In the genomic region with DNA sequence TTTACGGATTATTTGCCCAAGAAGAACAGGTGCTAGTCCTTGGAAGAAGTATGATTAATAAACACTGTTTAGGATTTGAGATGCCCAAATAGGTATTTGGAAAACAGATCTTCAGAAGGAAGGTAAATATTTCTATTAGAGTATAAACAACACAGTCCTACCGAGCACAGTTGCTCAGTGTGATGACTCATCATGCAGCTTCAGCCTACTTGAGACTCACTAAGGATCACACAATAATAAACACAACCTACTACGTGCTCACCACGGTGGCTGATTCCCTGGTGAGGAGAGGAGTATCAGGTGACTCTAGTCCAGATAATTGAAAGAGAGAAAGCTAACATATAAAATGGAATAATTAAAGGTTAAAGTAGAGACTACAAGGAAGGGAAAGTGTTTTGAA, we compare ENCODE assay signal across 18 cellular contexts.
DNase-seq lines count a peak whose midpoint lies in the region; ATAC-seq and TF ChIP-seq lines count a peak whose summit lies in the region.
"Had no signal": no experiment of that assay in that cellular context is flagged by ENCODE, and none has a peak within 500 bp of the region (broad histone marks: within the 10 kb centered on the region; RNA-seq: fewer than 3 reads in every experiment).

No MANE protein-coding gene starts in this region.

- 4% methylated on average over 3 of the region's 4 CpGs for WGBS in mesenchymal stem cell

- no peak overlapping the region for H2AFZ ChIP-seq in mesenchymal stem cell (ENCODE audit: low read depth, low read length)

- no peak overlapping the region for H3K14ac ChIP-seq in mesenchymal stem cell (ENCODE audit: low read length in 2 of 2)

- H2BK15ac ChIP-seq in mesenchymal stem cell (ENCODE audit: low read depth, poor library complexity, severe bottlenecking): no peak overlapping the region

- H3K9ac ChIP-seq in mesenchymal stem cell (ENCODE audit: low read length): no peak overlapping the region

- no peak overlapping the region for H3K27ac ChIP-seq in AG04450 (ENCODE audit: low read depth, low read length)
- H3K27ac ChIP-seq in mesenchymal stem cell (ENCODE audit: low read length, poor library complexity, severe bottlenecking): no peak overlapping the region
- no peak overlapping the region for H3K27ac ChIP-seq in lower lobe of right lung
- H3K27ac ChIP-seq: SJCRH30, spleen had no signal

- no peak overlapping the region for H3K4me3 Mint-ChIP-seq in brain
- H3K4me3 Mint-ChIP-seq: activated CD4-positive, alpha-beta memory T cell treated with anti-CD3 and anti-CD28 coated beads, Interleukin-2, amount 10 ng/mL, durations not matched to agents 7 days and 5 days; B cell; stimulated activated naive CD8-positive, alpha-beta T cell treated with anti-CD3 and anti-CD28 coated beads, Interleukin-15, amount 100 ng/mL, for 72 hours had no signal

- H2BK12ac ChIP-seq in mesenchymal stem cell (ENCODE audit: low read length in 2 of 2): no peak overlapping the region

- H3K4me1 Mint-ChIP-seq in brain: peaks cover 91% of the 10 kb centered on the region
- H3K4me1 Mint-ChIP-seq: activated CD4-positive, alpha-beta memory T cell treated with anti-CD3 and anti-CD28 coated beads, Interleukin-2, amount 10 ng/mL, durations not matched to agents 7 days and 5 days; B cell; stimulated activated naive CD8-positive, alpha-beta T cell treated with anti-CD3 and anti-CD28 coated beads, Interleukin-15, amount 100 ng/mL, for 72 hours had no signal

- no peak overlapping the region for H4K8ac ChIP-seq in mesenchymal stem cell (ENCODE audit: low read length)

- no peak overlapping the region for H3K23ac ChIP-seq in mesenchymal stem cell (ENCODE audit: low read length in 2 of 2)

- peaks cover 4% of the 10 kb centered on the region for H3K79me1 ChIP-seq in mesenchymal stem cell (replicated peaks; ENCODE audit: low read length, poor library complexity, severe bottlenecking)

- H3K36me3 ChIP-seq in mesenchymal stem cell (ENCODE audit: control insufficient read depth in 1 of 2, insufficient read depth in 2 of 2, low read depth in 1 of 2, low read length in 2 of 2) (peaks cover 0 to 14% of the 10 kb centered on the region in 2 experiments), lower lobe of right lung (no peaks in the 10 kb centered on the region)
- H3K36me3 ChIP-seq: SJCRH30, spleen had no signal

- H3K4me3 ChIP-seq in AG04450 (ENCODE audit: low read depth, low read length): no peak overlapping the region
- no peak overlapping the region for H3K4me3 ChIP-seq in mesenchymal stem cell (ENCODE audit: insufficient read depth in 1 of 2, low read depth in 1 of 2, low read length in 2 of 2)
- no peak overlapping the region for H3K4me3 ChIP-seq in lower lobe of right lung
- H3K4me3 ChIP-seq: SJCRH30, spleen had no signal

- intact Hi-C loops in lower lobe of right lung (cut with DNase I): no loop called here

- POLR2A ChIA-PET in AG04450 (lab: Yijun Ruan, JAX): no interaction called here

- peaks cover 27% of the 10 kb centered on the region for H3K36me3 Mint-ChIP-seq in brain

- H3K9me3 Mint-ChIP-seq in brain: peaks cover 0 to 4% (median 0%) of the 10 kb centered on the region in 5 experiments
- H3K9me3 Mint-ChIP-seq: activated CD4-positive, alpha-beta memory T cell treated with anti-CD3 and anti-CD28 coated beads, Interleukin-2, amount 10 ng/mL, durations not matched to agents 7 days and 5 days; stimulated activated naive CD8-positive, alpha-beta T cell treated with anti-CD3 and anti-CD28 coated beads, Interleukin-15, amount 100 ng/mL, for 72 hours had no signal

- no peak overlapping the region for H2AK5ac ChIP-seq in mesenchymal stem cell (ENCODE audit: low read length, severe bottlenecking)

- no peak overlapping the region for H3K4ac ChIP-seq in mesenchymal stem cell (ENCODE audit: low read depth in 1 of 2, low read length in 2 of 2)

- TF ChIP-seq CTCF in AG04450 (IDR thresholded peaks at IDR 0.05; ENCODE audit: low read depth, low read length) (no peak), brain (conservative IDR thresholded peaks at IDR 0.05) (no peak), lower lobe of right lung (IDR thresholded peaks at IDR 0.05) (no peak)

- peak overlapping the region in 3 of 5 experiments; percentile 74 to 86 (median 84) for H3K27ac Mint-ChIP-seq in brain
- H3K27ac Mint-ChIP-seq: activated CD4-positive, alpha-beta memory T cell treated with anti-CD3 and anti-CD28 coated beads, Interleukin-2, amount 10 ng/mL, durations not matched to agents 7 days and 5 days; B cell; stimulated activated naive CD8-positive, alpha-beta T cell treated with anti-CD3 and anti-CD28 coated beads, Interleukin-15, amount 100 ng/mL, for 72 hours had no signal

- H2BK5ac ChIP-seq in mesenchymal stem cell (ENCODE audit: low read depth, low read length, poor library complexity, severe bottlenecking): no peak overlapping the region

- peaks cover 1% of the 10 kb centered on the region for H3K4me1 ChIP-seq in mesenchymal stem cell (ENCODE audit: control insufficient read depth, insufficient read depth, low read depth, low read length)
- H3K4me1 ChIP-seq in lower lobe of right lung: peaks cover 13% of the 10 kb centered on the region
- H3K4me1 ChIP-seq: spleen had no signal

- no peaks in the 10 kb centered on the region for H3K27me3 Mint-ChIP-seq in brain
- H3K27me3 Mint-ChIP-seq: activated CD4-positive, alpha-beta memory T cell treated with anti-CD3 and anti-CD28 coated beads, Interleukin-2, amount 10 ng/mL, durations not matched to agents 7 days and 5 days; stimulated activated naive CD8-positive, alpha-beta T cell treated with anti-CD3 and anti-CD28 coated beads, Interleukin-15, amount 100 ng/mL, for 72 hours had no signal

- H3K27me3 ChIP-seq in AG04450 (ENCODE audit: control insufficient read depth, insufficient read depth, low read length) (no peaks in the 10 kb centered on the region), mesenchymal stem cell (ENCODE audit: control insufficient read depth in 1 of 2, insufficient read depth in 1 of 2, low read length in 2 of 2) (no peaks in the 10 kb centered on the region), lower lobe of right lung (ENCODE audit: low read depth) (no peaks in the 10 kb centered on the region)
- H3K27me3 ChIP-seq: SJCRH30, spleen had no signal

- H3K9me3 ChIP-seq in AG04450 (ENCODE audit: control insufficient read depth, insufficient read depth, low read length) (no peaks in the 10 kb centered on the region; the same call in 1 of the 2 replicates), mesenchymal stem cell (ENCODE audit: control insufficient read depth, low read length) (peaks cover 5% of the 10 kb centered on the region), lower lobe of right lung (no peaks in the 10 kb centered on the region)
- H3K9me3 ChIP-seq: SJCRH30, spleen had no signal

- H3K18ac ChIP-seq in mesenchymal stem cell (ENCODE audit: low read depth in 1 of 2, low read length in 2 of 2): no peak overlapping the region

- H2BK120ac ChIP-seq in mesenchymal stem cell (ENCODE audit: low read depth, low read length): no peak overlapping the region

- no peak overlapping the region for H3K4me2 ChIP-seq in mesenchymal stem cell (ENCODE audit: low read length, poor library complexity, severe bottlenecking)

- no peak overlapping the region for H4K91ac ChIP-seq in mesenchymal stem cell (ENCODE audit: low read length)

- DNase-seq in AG04450 (ENCODE audit: low read depth, low spot score): peak; percentile 49
- DNase-seq in GM03348 (ENCODE audit: low spot score): peak; percentile 19
- DNase-seq in mesenchymal stem cell: peak; percentile 84
- DNase-seq in lower lobe of right lung: no peak
- DNase-seq in activated naive CD4-positive, alpha-beta T cell (lab: John Stamatoyannopoulos, UW): no peak
- DNase-seq: activated CD4-positive, alpha-beta memory T cell treated with anti-CD3 and anti-CD28 coated beads, Interleukin-2, amount 10 ng/mL, durations not matched to agents 7 days and 5 days; amygdala; DMS79 treated with DMSO at 0.1 percent for 48 hours; midbrain; MM.1S; NCI-H2081; spleen; stimulated activated naive CD8-positive, alpha-beta T cell treated with anti-CD3 and anti-CD28 coated beads, Interleukin-15, amount 100 ng/mL, for 72 hours had no signal

- ATAC-seq in HG03442 (IDR thresholded peaks at IDR 0.05; ENCODE audit: unreplicated experiment) (no peak), lower lobe of right lung (no peak), HG03159 (IDR thresholded peaks at IDR 0.05; ENCODE audit: unreplicated experiment) (no peak)
- ATAC-seq: stimulated activated naive CD8-positive, alpha-beta T cell treated with anti-CD3 and anti-CD28 coated beads, Interleukin-15, amount 100 ng/mL, for 72 hours had no signal

- CTCF ChIA-PET in AG04450 (lab: Charles Lee): no interaction called here

Comparison
In these comparisons a context has a peak if more than half of its experiments do, and no peak if none do; other contexts are left out.
1. DNase-seq: peak in AG04450 (single experiment), GM03348 (single experiment) and mesenchymal stem cell (single experiment); none in lower lobe of right lung (single experiment) and activated naive CD4-positive, alpha-beta T cell (0 of 4).